8 cellular contexts compared by ENCODE assay signal in the genomic region with DNA sequence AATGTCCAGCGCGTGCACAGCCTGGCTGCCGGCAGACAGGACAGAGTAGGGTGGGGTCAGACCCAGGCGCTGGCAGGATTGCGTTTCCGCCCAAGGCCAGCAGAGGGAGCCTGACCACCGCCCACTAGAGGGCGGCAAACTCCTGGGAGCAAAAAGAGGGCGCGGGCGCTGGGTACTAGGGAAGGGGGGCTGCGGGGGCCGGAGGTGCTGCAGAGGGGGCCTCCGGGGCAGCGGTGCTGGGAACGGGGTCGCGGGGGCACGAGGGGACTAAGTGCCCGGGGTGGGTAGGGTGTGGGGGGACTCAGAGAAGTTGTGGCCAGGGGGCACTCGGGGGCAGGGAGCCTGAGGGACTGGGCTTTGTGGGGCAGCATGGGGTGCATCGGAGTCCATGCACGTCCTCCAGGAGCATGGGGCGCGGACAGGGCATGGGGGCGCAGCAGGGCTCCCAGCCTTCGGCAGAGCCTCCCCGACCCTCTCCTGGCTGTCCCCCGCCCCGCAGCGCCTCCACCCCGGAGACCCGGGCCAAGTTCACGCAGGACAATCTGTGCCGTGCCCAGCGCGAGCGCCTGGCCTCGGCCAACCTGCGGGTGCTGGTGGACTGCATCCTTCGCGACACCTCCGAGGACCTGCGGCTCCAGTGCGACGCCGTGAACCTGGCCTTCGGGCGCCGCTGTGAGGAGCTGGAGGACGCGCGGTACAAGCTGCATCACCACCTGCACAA. TPM values are rescaled to one million over a fixed set of nuclear protein-coding genes. Genes with fewer than 3 reads are reported as not detected.
DNase-seq lines count a peak whose midpoint lies in the region; ATAC-seq lines count a peak whose summit lies in the region.

No MANE protein-coding gene starts in this region.

- ATAC-seq in GM21423 (IDR thresholded peaks at IDR 0.05; ENCODE audit: unreplicated experiment): peak; percentile 90
- ATAC-seq in activated naive CD8-positive, alpha-beta T cell treated with anti-CD3 and anti-CD28 coated beads, Interleukin-2, amount 10 ng/mL, durations not matched to agents 7 days and 5 days (ENCODE audit: low read depth): peak; percentile 78

- peaks cover 13% of the 10 kb centered on the region for H3K27me3 Mint-ChIP-seq in activated naive CD8-positive, alpha-beta T cell treated with anti-CD3 and anti-CD28 coated beads, Interleukin-2, amount 10 ng/mL, durations not matched to agents 7 days and 5 days

- H3K27ac Mint-ChIP-seq in activated naive CD8-positive, alpha-beta T cell treated with anti-CD3 and anti-CD28 coated beads, Interleukin-2, amount 10 ng/mL, durations not matched to agents 7 days and 5 days: no peak overlapping the region

- H3K36me3 Mint-ChIP-seq in activated naive CD8-positive, alpha-beta T cell treated with anti-CD3 and anti-CD28 coated beads, Interleukin-2, amount 10 ng/mL, durations not matched to agents 7 days and 5 days: no peaks in the 10 kb centered on the region

- no peak overlapping the region for H3K4me3 Mint-ChIP-seq in activated naive CD8-positive, alpha-beta T cell treated with anti-CD3 and anti-CD28 coated beads, Interleukin-2, amount 10 ng/mL, durations not matched to agents 7 days and 5 days

- POLR2A ChIA-PET in activated naive CD8-positive, alpha-beta T cell treated with anti-CD3 and anti-CD28 coated beads, Interleukin-2, amount 10 ng/mL, durations not matched to agents 7 days and 5 days (lab: Charles Lee): no interaction called here

- no peaks in the 10 kb centered on the region for H3K9me3 Mint-ChIP-seq in activated naive CD8-positive, alpha-beta T cell treated with anti-CD3 and anti-CD28 coated beads, Interleukin-2, amount 10 ng/mL, durations not matched to agents 7 days and 5 days

- H3K4me1 Mint-ChIP-seq in activated naive CD8-positive, alpha-beta T cell treated with anti-CD3 and anti-CD28 coated beads, Interleukin-2, amount 10 ng/mL, durations not matched to agents 7 days and 5 days: no peaks in the 10 kb centered on the region

- DNase-seq in ELR (ENCODE audit: low read depth): peak; percentile 62
- DNase-seq in HT1080 (ENCODE audit: low read depth): peak; percentile 47
- DNase-seq in SKM-1 treated with dmso at 0.1 percent for 144 hours (lab: John Stamatoyannopoulos, UW; ENCODE audit: unreplicated experiment): peak; percentile 35
- DNase-seq in activated naive CD8-positive, alpha-beta T cell treated with anti-CD3 and anti-CD28 coated beads, Interleukin-2, amount 10 ng/mL, durations not matched to agents 7 days and 5 days: peak; percentile 84
- DNase-seq in iPS-NIHi7 (ENCODE audit: extremely low spot score): peak; percentile 91
- peak; percentile 33 to 69 (median 42) for DNase-seq in stimulated activated CD4-positive, alpha-beta T cell treated with anti-CD3 and anti-CD28 coated beads, TNF-alpha, amount 100 ng/mL, for 24 hours (ENCODE audit: low read depth in 3 of 3)
- DNase-seq in NOMO-1 (lab: John Stamatoyannopoulos, UW; ENCODE audit: unreplicated experiment in 2 of 2): no peak

RNA-seq across cellular contexts. Expression of a gene that starts 3.2 kb away (rescaled TPM):
- total RNA-seq in HT1080 (2014; rRNA removed; shearing (Covaris generic)): not detected in 2 replicates
- polyA plus RNA-seq in HT1080 (2015; cell fraction: cytosol; rRNA removed): not detected in 2 replicates
- polyA plus RNA-seq in HT1080 (2015; cell fraction: nucleus; rRNA removed): not detected in 2 replicates
- not detected for total RNA-seq in activated naive CD8-positive, alpha-beta T cell treated with anti-CD3 and anti-CD28 coated beads, Interleukin-2, amount 10 ng/mL, durations not matched to agents 7 days and 5 days

Comparison
In these comparisons a context has a peak if more than half of its experiments do, and no peak if none do; other contexts are left out.
1. DNase-seq: peak in ELR (single experiment), HT1080 (single experiment), SKM-1 treated with dmso at 0.1 percent for 144 hours (single experiment), activated naive CD8-positive, alpha-beta T cell treated with anti-CD3 and anti-CD28 coated beads, Interleukin-2, amount 10 ng/mL, durations not matched to agents 7 days and 5 days (single experiment), iPS-NIHi7 (single experiment) and stimulated activated CD4-positive, alpha-beta T cell treated with anti-CD3 and anti-CD28 coated beads, TNF-alpha, amount 100 ng/mL, for 24 hours (3 of 3); none in NOMO-1 (0 of 2).